ENCODE assay signal across 2 cellular contexts in the genomic region with DNA sequence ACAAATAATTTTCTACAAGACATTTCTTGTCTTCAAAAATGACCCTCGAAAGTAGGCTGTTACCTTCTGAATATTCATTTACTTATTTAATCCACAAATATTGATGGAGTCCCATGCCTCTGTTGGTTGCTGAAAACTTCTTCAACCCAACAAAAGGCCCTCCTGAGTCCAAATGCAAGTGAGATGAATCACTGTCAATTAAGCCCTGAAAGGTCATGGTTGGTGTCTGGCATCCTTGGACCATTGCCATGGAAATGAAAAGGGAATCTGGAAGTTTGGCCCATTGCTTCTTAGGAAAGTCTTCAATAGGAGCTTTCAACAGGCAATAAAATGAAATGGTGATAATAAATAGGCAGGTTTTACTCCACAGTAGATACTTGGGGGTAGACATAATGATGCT.
TF ChIP-seq lines count a peak whose summit lies in the region.

No MANE protein-coding gene starts in this region.

TF ChIP-seq in IMR-90, 13 proteins besides CTCF, POLR2A, EP300 and RAD21:
- TF ChIP-seq CEBPB (IDR thresholded peaks at IDR 0.05; ENCODE audit: low read depth, low read length) (no peak), CHD1 (IDR thresholded peaks at IDR 0.05; ENCODE audit: low read depth, low read length) (no peak), FOS (IDR thresholded peaks at IDR 0.05; ENCODE audit: low read depth, low read length) (no peak)
TF ChIP-seq in IMR-90: peak in this region for 0.

TF ChIP-seq in endothelial cell of umbilical vein, 7 proteins besides CTCF, POLR2A, EP300 and RAD21:
- TF ChIP-seq JUN (IDR thresholded peaks at IDR 0.05; ENCODE audit: borderline replicate concordance, insufficient read depth, insufficient read length, low read depth): no peak
- peak; percentile 20 for TF ChIP-seq FOS (IDR thresholded peaks at IDR 0.05; ENCODE audit: borderline replicate concordance, insufficient read depth, low read length)
